ENCODE assay signal across 3 cellular contexts in genomic region chr19:15411345-15411744, GRCh38. TPM values are rescaled to one million over a fixed set of nuclear protein-coding genes. Genes with fewer than 3 reads are reported as not detected.
"Had no signal": no experiment of that assay in that cellular context is flagged by ENCODE, and none has a peak within 500 bp of the region (broad histone marks: within the 10 kb centered on the region; RNA-seq: fewer than 3 reads in every experiment).

No MANE protein-coding gene starts in this region.

RNA-seq across cellular contexts. Expression of gene RASAL3, which starts 53.0 kb away (rescaled TPM):
- total RNA-seq: fibroblast of lung, mammary epithelial cell had no signal
- polyA plus RNA-seq: fibroblast of lung, keratinocyte, mammary epithelial cell had no signal
